12 cellular contexts compared by ENCODE assay signal in genomic region chr6:150001295-150001990, GRCh38. TPM values are rescaled to one million over a fixed set of nuclear protein-coding genes. Genes with fewer than 3 reads are reported as not detected.
DNase-seq lines count a peak whose midpoint lies in the region; ATAC-seq and TF ChIP-seq lines count a peak whose summit lies in the region.
"Had no signal": no experiment of that assay in that cellular context is flagged by ENCODE, and none has a peak within 500 bp of the region (broad histone marks: within the 10 kb centered on the region; RNA-seq: fewer than 3 reads in every experiment).

No MANE protein-coding gene starts in this region.

- peaks cover 34 to 37% of the 10 kb centered on the region in 2 donors for H3K4me1 Mint-ChIP-seq in effector memory CD8-positive, alpha-beta T cell (ENCODE audit: low read depth in 2 of 2)

- H3K27me3 Mint-ChIP-seq in effector memory CD8-positive, alpha-beta T cell, result peaks cover 13 to 39% of the 10 kb centered on the region in 2 donors

- no peaks in the 10 kb centered on the region for H3K9me3 ChIP-seq in MG63
- H3K9me3 ChIP-seq: thoracic aorta had no signal

- H3K36me3 ChIP-seq in MG63, result no peaks in the 10 kb centered on the region
- H3K36me3 ChIP-seq: thoracic aorta had no signal

- H3K4me3 Mint-ChIP-seq in effector memory CD8-positive, alpha-beta T cell, result peak overlapping the region in 1 of 2 donors; percentile 17

- H3K27ac Mint-ChIP-seq in effector memory CD8-positive, alpha-beta T cell, result peak overlapping the region; percentile 21 to 75

- peaks cover 16% of the 10 kb centered on the region for H3K36me3 Mint-ChIP-seq in effector memory CD8-positive, alpha-beta T cell (ENCODE audit: insufficient read depth)

- TF ChIP-seq CTCF in GM20000 (IDR thresholded peaks at IDR 0.05; ENCODE audit: extremely low read depth, missing control alignments), result no peak

- peak; percentile 66 for DNase-seq in GM20000 (ENCODE audit: low spot score)
- no peak for DNase-seq in effector memory CD8-positive, alpha-beta T cell
- DNase-seq in SIG-M5 (lab: John Stamatoyannopoulos, UW), result no peak
- DNase-seq in retina, result no peak
- DNase-seq in MG63, result no peak
- no peak for DNase-seq in NCI-H2081 (lab: John Stamatoyannopoulos, UW)
- DNase-seq: activated CD8-positive, alpha-beta memory T cell treated with anti-CD3 and anti-CD28 coated beads, Interleukin-2, amount 50 U/mL, for 4 hours; DMS79 had no signal

- no peak overlapping the region for H3K4me3 ChIP-seq in MG63
- H3K4me3 ChIP-seq: thoracic aorta had no signal

- ATAC-seq in GM18511 (IDR thresholded peaks at IDR 0.05; ENCODE audit: unreplicated experiment) (peak; percentile 58), HG03439 (IDR thresholded peaks at IDR 0.05; ENCODE audit: unreplicated experiment) (peak; percentile 45)
- no peak for ATAC-seq in effector memory CD8-positive, alpha-beta T cell (replicated peaks)

- H3K27me3 ChIP-seq in MG63, result no peaks in the 10 kb centered on the region

- H3K9me3 Mint-ChIP-seq in effector memory CD8-positive, alpha-beta T cell, result no peaks in the 10 kb centered on the region

RNA-seq across cellular contexts. Expression of gene RAET1L, which starts 23.9 kb away (rescaled TPM):
- total RNA-seq in MG63 (2014; rRNA removed; shearing (Covaris generic); ENCODE audit: low replicate concordance), result 1.4 TPM in 1 of 2 replicates, not detected in the other
- total RNA-seq: SK-MEL-5, thoracic aorta had no signal

RNA-seq across cellular contexts. Expression of gene ULBP1, which starts 37.7 kb away (rescaled TPM):
- 1.5 and 2.5 TPM in 2 replicates for total RNA-seq in MG63 (2014; rRNA removed; shearing (Covaris generic); ENCODE audit: low replicate concordance)
- total RNA-seq: SK-MEL-5 had no signal

RNA-seq across cellular contexts. Expression of gene ULBP2, which starts 59.6 kb away (rescaled TPM):
- total RNA-seq in MG63 (2014; rRNA removed; shearing (Covaris generic); ENCODE audit: low replicate concordance), result 2.2 and 7.4 TPM in 2 replicates
